19 cellular contexts compared by ENCODE assay signal in genomic region chr2:239232195-239232578, GRCh38.
A peak's percentile ranks its signal among the peaks of the same experiment; 100 is the strongest.
DNase-seq lines count a peak whose midpoint lies in the region; FAIRE-seq lines count a peak whose summit lies in the region.
"Had no signal": no experiment of that assay in that cellular context is flagged by ENCODE, and none has a peak within 500 bp of the region (broad histone marks: within the 10 kb centered on the region; RNA-seq: fewer than 3 reads in every experiment).

No MANE protein-coding gene starts in this region.

- no peaks in the 10 kb centered on the region for H3K9me3 ChIP-seq in SK-N-MC (ENCODE audit: low read depth, low read length)
- H3K9me3 ChIP-seq: uterus had no signal

- no peaks in the 10 kb centered on the region for H3K27me3 Mint-ChIP-seq in activated naive CD4-positive, alpha-beta T cell treated with anti-CD3 and anti-CD28 coated beads, Interleukin-2, amount 50 U/mL, for 24 hours
- H3K27me3 Mint-ChIP-seq in activated naive CD8-positive, alpha-beta T cell treated with anti-CD3 and anti-CD28 coated beads for 36 hours = no peaks in the 10 kb centered on the region

- H3K4me3 Mint-ChIP-seq in activated naive CD4-positive, alpha-beta T cell treated with anti-CD3 and anti-CD28 coated beads, Interleukin-2, amount 50 U/mL, for 24 hours = peak overlapping the region; percentile 33
- peak overlapping the region; percentile 43 for H3K4me3 Mint-ChIP-seq in activated naive CD8-positive, alpha-beta T cell treated with anti-CD3 and anti-CD28 coated beads for 36 hours

- H3K27ac Mint-ChIP-seq in activated naive CD4-positive, alpha-beta T cell treated with anti-CD3 and anti-CD28 coated beads, Interleukin-2, amount 50 U/mL, for 24 hours = peak overlapping the region; percentile 59
- H3K27ac Mint-ChIP-seq in activated naive CD8-positive, alpha-beta T cell treated with anti-CD3 and anti-CD28 coated beads for 36 hours = peak overlapping the region; percentile 70

- no peak for FAIRE-seq in GM19239 (lab: Jason Lieb, UNC)
- FAIRE-seq: bronchial epithelial cell, frontal cortex had no signal

- DNase-seq in activated naive CD4-positive, alpha-beta T cell (lab: John Stamatoyannopoulos, UW) = no peak
- DNase-seq in SK-N-MC (ENCODE audit: low read depth, low spot score) = no peak
- no peak for DNase-seq in activated naive CD8-positive, alpha-beta T cell treated with anti-CD3 and anti-CD28 coated beads for 36 hours
- DNase-seq in ureter (ENCODE audit: low spot score) = peak; percentile 18
- no peak for DNase-seq in NCI-H2107 treated with DMSO at 0.1 percent for 48 hours (lab: John Stamatoyannopoulos, UW; ENCODE audit: unreplicated experiment)
- DNase-seq in GM19239 (ENCODE audit: insufficient read length, low spot score) = no peak
- DNase-seq in NCI-H82 treated with DMSO at 0.1 percent for 48 hours (lab: John Stamatoyannopoulos, UW; ENCODE audit: unreplicated experiment) = no peak
- DNase-seq: DMS 273 treated with DMSO at 0.1 percent for 48 hours, dorsolateral prefrontal cortex, erythroblast, left cardiac atrium, mesendoderm, NCI-H1694, NCI-H446 treated with DMSO at 0.1 percent for 48 hours, SW 1271, uterus had no signal

- H3K4me3 ChIP-seq in SK-N-MC = peak overlapping the region; percentile 28
- H3K4me3 ChIP-seq: dorsolateral prefrontal cortex, uterus had no signal

- peak overlapping the region; percentile 50; the same call in 1 of the 2 replicates for H3K27ac ChIP-seq in SK-N-MC
- H3K27ac ChIP-seq: dorsolateral prefrontal cortex, uterus had no signal

- no peaks in the 10 kb centered on the region for H3K36me3 ChIP-seq in SK-N-MC (ENCODE audit: insufficient read depth, low read length)
- H3K36me3 ChIP-seq: uterus had no signal

- peaks cover 75% of the 10 kb centered on the region for H3K4me1 Mint-ChIP-seq in activated naive CD4-positive, alpha-beta T cell treated with anti-CD3 and anti-CD28 coated beads, Interleukin-2, amount 50 U/mL, for 24 hours
- H3K4me1 Mint-ChIP-seq in activated naive CD8-positive, alpha-beta T cell treated with anti-CD3 and anti-CD28 coated beads for 36 hours = peaks cover 45% of the 10 kb centered on the region

- no peaks in the 10 kb centered on the region for H3K9me3 Mint-ChIP-seq in activated naive CD4-positive, alpha-beta T cell treated with anti-CD3 and anti-CD28 coated beads, Interleukin-2, amount 50 U/mL, for 24 hours
- no peaks in the 10 kb centered on the region for H3K9me3 Mint-ChIP-seq in activated naive CD8-positive, alpha-beta T cell treated with anti-CD3 and anti-CD28 coated beads for 36 hours

- H3K36me3 Mint-ChIP-seq in activated naive CD4-positive, alpha-beta T cell treated with anti-CD3 and anti-CD28 coated beads, Interleukin-2, amount 50 U/mL, for 24 hours = peaks cover 2% of the 10 kb centered on the region
- H3K36me3 Mint-ChIP-seq in activated naive CD8-positive, alpha-beta T cell treated with anti-CD3 and anti-CD28 coated beads for 36 hours = no peaks in the 10 kb centered on the region

- H3K9ac ChIP-seq in SK-N-MC (ENCODE audit: insufficient read length) = no peak overlapping the region
